8 cellular contexts compared by ENCODE assay signal in the genomic region with DNA sequence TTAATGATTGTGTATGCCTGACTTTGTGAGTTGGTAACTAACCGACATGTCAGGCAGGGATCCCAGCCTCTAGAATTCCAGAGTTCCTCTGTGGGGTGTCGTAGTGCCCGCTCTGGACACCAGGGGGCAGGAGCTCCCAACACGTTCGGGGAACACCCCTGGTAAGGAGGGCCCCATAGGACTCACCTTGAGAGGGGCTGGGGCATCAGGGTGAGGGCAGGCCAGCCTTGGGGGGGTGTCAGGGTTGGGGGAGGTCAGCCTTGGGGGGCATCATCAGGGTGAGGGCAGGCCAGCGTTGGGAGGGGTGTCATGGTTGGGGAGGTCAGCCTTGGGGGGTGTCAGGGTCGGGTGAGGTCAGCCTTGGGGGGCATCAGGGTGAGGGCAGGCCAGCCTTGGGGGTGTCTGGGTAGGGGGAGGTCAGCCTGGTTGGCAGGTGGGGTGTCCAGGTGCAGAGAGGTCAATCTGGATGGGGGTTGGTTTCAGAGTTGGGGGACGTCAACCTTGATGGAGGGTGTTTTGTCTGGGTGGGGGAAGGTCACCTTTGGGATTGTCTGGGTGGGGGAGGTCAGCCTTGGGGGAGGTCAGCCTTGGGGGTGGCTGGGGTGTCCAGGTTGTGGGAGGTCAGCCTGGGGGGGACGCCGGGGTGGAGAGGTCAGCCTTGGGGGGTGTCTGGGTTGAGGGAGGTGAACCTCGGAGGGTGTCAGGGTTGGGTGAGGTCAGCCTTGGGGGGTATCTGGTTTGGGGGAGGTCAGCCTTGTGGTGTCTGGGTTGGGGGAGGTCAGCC. TPM values are rescaled to one million over a fixed set of nuclear protein-coding genes. Genes with fewer than 3 reads are reported as not detected.
DNase-seq lines count a peak whose midpoint lies in the region; ATAC-seq and TF ChIP-seq lines count a peak whose summit lies in the region.

No MANE protein-coding gene starts in this region.

- peak; percentile 81 for DNase-seq in DMS 273 (lab: John Stamatoyannopoulos, UW; ENCODE audit: unreplicated experiment)
- no peak for DNase-seq in DMS 273 treated with DMSO at 0.1 percent for 48 hours (lab: John Stamatoyannopoulos, UW)
- DNase-seq in NCI-H1105 (lab: John Stamatoyannopoulos, UW): peak; percentile 34
- DNase-seq in activated CD4-positive, alpha-beta T cell treated with anti-CD3 and anti-CD28 coated beads, Interleukin-2, amount 10 ng/mL, durations not matched to agents 24 days and 14 days: peak; percentile 90
- DNase-seq in coronary artery (ENCODE audit: low spot score): no peak
- DNase-seq in medulla oblongata (ENCODE audit: extremely low spot score): peak; percentile 66
- DNase-seq in stimulated activated CD8-positive, alpha-beta memory T cell treated with anti-CD3 and anti-CD28 coated beads, Interleukin-4, amount 100 ng/mL, for 1 hour (ENCODE audit: low read depth in 2 of 2, low spot score in 1 of 2): peak; percentile 36 to 57

- peak; percentile 69 for TF ChIP-seq CTCF in coronary artery (IDR thresholded peaks at IDR 0.05)

- H3K4me3 Mint-ChIP-seq in activated CD4-positive, alpha-beta T cell treated with anti-CD3 and anti-CD28 coated beads, Interleukin-2, amount 10 ng/mL, durations not matched to agents 24 days and 14 days: no peak overlapping the region

- ATAC-seq in HG03342 (IDR thresholded peaks at IDR 0.05; ENCODE audit: unreplicated experiment): no peak

- peak overlapping the region in 1 of 2 donors; percentile 71 for H3K27ac ChIP-seq in coronary artery

- H3K27ac Mint-ChIP-seq in activated CD4-positive, alpha-beta T cell treated with anti-CD3 and anti-CD28 coated beads, Interleukin-2, amount 10 ng/mL, durations not matched to agents 24 days and 14 days: no peak overlapping the region

- H3K4me1 Mint-ChIP-seq in activated CD4-positive, alpha-beta T cell treated with anti-CD3 and anti-CD28 coated beads, Interleukin-2, amount 10 ng/mL, durations not matched to agents 24 days and 14 days: peaks cover 3% of the 10 kb centered on the region

- intact Hi-C loops in activated CD4-positive, alpha-beta T cell treated with anti-CD3 and anti-CD28 coated beads, Interleukin-2, amount 10 ng/mL, durations not matched to agents 24 days and 14 days (cut with micrococcal nuclease): loop anchor here (1.0 to 10.0 kb wide), 2 partner anchors 48 to 87 kb away; partner anchors contain the start of gene SUN1

- peaks cover 41% of the 10 kb centered on the region for H3K36me3 Mint-ChIP-seq in activated CD4-positive, alpha-beta T cell treated with anti-CD3 and anti-CD28 coated beads, Interleukin-2, amount 10 ng/mL, durations not matched to agents 24 days and 14 days (ENCODE audit: low read depth)

- H3K9me3 Mint-ChIP-seq in activated CD4-positive, alpha-beta T cell treated with anti-CD3 and anti-CD28 coated beads, Interleukin-2, amount 10 ng/mL, durations not matched to agents 24 days and 14 days: peaks cover 5% of the 10 kb centered on the region

- H3K4me3 ChIP-seq in coronary artery: no peak overlapping the region

- no peaks in the 10 kb centered on the region for H3K27me3 Mint-ChIP-seq in activated CD4-positive, alpha-beta T cell treated with anti-CD3 and anti-CD28 coated beads, Interleukin-2, amount 10 ng/mL, durations not matched to agents 24 days and 14 days

RNA-seq across cellular contexts. Expression of gene SUN1, which starts 45.6 kb away (rescaled TPM):
- total RNA-seq in activated CD4-positive, alpha-beta T cell treated with anti-CD3 and anti-CD28 coated beads, Interleukin-2, amount 10 ng/mL, durations not matched to agents 24 days and 14 days: 85.8 and 90.3 TPM in 2 replicates

RNA-seq across cellular contexts. Expression of gene PRKAR1B, which starts 59.6 kb away (rescaled TPM):
- total RNA-seq in activated CD4-positive, alpha-beta T cell treated with anti-CD3 and anti-CD28 coated beads, Interleukin-2, amount 10 ng/mL, durations not matched to agents 24 days and 14 days: 39.4 and 47.0 TPM in 2 replicates

Comparison
In these comparisons a context has a peak if more than half of its experiments do, and no peak if none do; other contexts are left out.
1. DNase-seq: peak in DMS 273 (single experiment), NCI-H1105 (single experiment), activated CD4-positive, alpha-beta T cell treated with anti-CD3 and anti-CD28 coated beads, Interleukin-2, amount 10 ng/mL, durations not matched to agents 24 days and 14 days (single experiment), medulla oblongata (single experiment) and stimulated activated CD8-positive, alpha-beta memory T cell treated with anti-CD3 and anti-CD28 coated beads, Interleukin-4, amount 100 ng/mL, for 1 hour (2 of 2); none in DMS 273 treated with DMSO at 0.1 percent for 48 hours (single experiment) and coronary artery (single experiment).